8 cellular contexts compared by ENCODE assay signal in the genomic region with DNA sequence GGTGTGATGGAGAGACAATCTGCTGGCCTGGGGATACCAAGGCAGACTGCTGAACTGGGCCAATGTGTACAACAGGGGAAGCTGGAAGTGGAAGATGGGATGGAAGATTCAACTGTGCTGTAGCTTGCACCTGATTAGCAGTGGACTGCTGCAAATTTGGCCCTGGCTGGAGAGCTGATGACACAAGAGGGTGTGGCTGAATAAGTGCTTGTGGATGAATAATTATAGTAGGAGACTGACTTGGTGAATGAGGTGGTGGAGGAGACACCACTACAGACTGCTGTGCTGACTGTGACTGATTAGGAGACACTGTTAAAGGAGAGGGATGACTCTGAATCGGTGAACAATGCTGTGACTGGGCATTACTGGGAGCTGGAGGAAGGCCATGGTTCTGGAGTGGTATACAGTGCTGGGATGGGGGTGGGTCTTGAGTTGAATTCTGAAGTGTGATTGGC. TPM values are rescaled to one million over a fixed set of nuclear protein-coding genes. Genes with fewer than 3 reads are reported as not detected.
A peak's percentile ranks its signal among the peaks of the same experiment; 100 is the strongest.
DNase-seq lines count a peak whose midpoint lies in the region; ATAC-seq and TF ChIP-seq lines count a peak whose summit lies in the region.

No MANE protein-coding gene starts in this region.

- H3K9me3 Mint-ChIP-seq in glutamatergic neuron (ENCODE audit: unreplicated experiment), result no peaks in the 10 kb centered on the region

- peak overlapping the region; percentile 22; the same call in 1 of the 2 replicates for H3K27ac ChIP-seq in PC-9

- no peaks in the 10 kb centered on the region for H3K4me1 Mint-ChIP-seq in glutamatergic neuron (ENCODE audit: low read depth, unreplicated experiment)

- no peak overlapping the region for H3K4me3 Mint-ChIP-seq in glutamatergic neuron (ENCODE audit: unreplicated experiment)

- H3K4me1 ChIP-seq in BE2C, result no peaks in the 10 kb centered on the region
- no peaks in the 10 kb centered on the region for H3K4me1 ChIP-seq in PC-9 (replicated peaks; ENCODE audit: insufficient read depth)

- peak; percentile 21 for DNase-seq in BE2C
- no peak for DNase-seq in PC-9
- peak; percentile 11 for DNase-seq in foreskin melanocyte
- DNase-seq in glutamatergic neuron, result no peak
- DNase-seq in kidney glomerular epithelial cell (lab: John Stamatoyannopoulos, UW), result no peak
- DNase-seq in NK-92 treated with Interleukin-12 subunit alpha and Interleukin-12 subunit beta, amount 100 ng/mL, for 24 hours (lab: John Stamatoyannopoulos, UW), result no peak

- no peaks in the 10 kb centered on the region for H3K27me3 Mint-ChIP-seq in glutamatergic neuron (ENCODE audit: unreplicated experiment)

- peaks cover 14% of the 10 kb centered on the region for H3K36me3 ChIP-seq in BE2C
- H3K36me3 ChIP-seq in PC-9 (ENCODE audit: low read depth), result peaks cover 30% of the 10 kb centered on the region

- no TSS peak for BruUV-seq in PC-9 (replicated peaks; lab: Mats Ljungman, UMichigan)

- CTCF ChIA-PET in PC-9 (lab: Charles Lee), result no interaction called here

- H3K9me2 ChIP-seq in PC-9 (ENCODE audit: insufficient read depth), result no peaks in the 10 kb centered on the region

- no peaks in the 10 kb centered on the region for H3K27me3 ChIP-seq in BE2C
- no peaks in the 10 kb centered on the region for H3K27me3 ChIP-seq in PC-9 (ENCODE audit: insufficient read depth, low read depth)

- H3K4me2 ChIP-seq in PC-9, result no peak overlapping the region

- H3K9me3 ChIP-seq in BE2C (no peaks in the 10 kb centered on the region), PC-9 (ENCODE audit: insufficient read depth, low read depth) (no peaks in the 10 kb centered on the region)

- no peak for TF ChIP-seq CTCF in BE2C (IDR thresholded peaks at IDR 0.05; ENCODE audit: low read depth, low read length)
- TF ChIP-seq CTCF in PC-9 (conservative IDR thresholded peaks at IDR 0.05), result no peak
- TF ChIP-seq CTCF in glutamatergic neuron (IDR thresholded peaks at IDR 0.05; ENCODE audit: partially characterized antibody, unreplicated experiment), result no peak

- POLR2A ChIA-PET in PC-9 (lab: Charles Lee; ENCODE audit: unreplicated experiment), result interaction anchor here (0.5 to 0.6 kb wide), 2 partner anchors 81 to 289 kb away, joined by 3 to 5 read pairs; no protein-coding TSS in a partner anchor

- peak; percentile 52 for ATAC-seq in GM18867 (IDR thresholded peaks at IDR 0.05; ENCODE audit: unreplicated experiment)
- ATAC-seq in HG02981 (IDR thresholded peaks at IDR 0.05; ENCODE audit: unreplicated experiment), result peak; percentile 45

- H3K79me2 ChIP-seq in PC-9 (ENCODE audit: low read depth), result peaks cover 3% of the 10 kb centered on the region; the same call in 1 of the 2 replicates

- peaks cover 35% of the 10 kb centered on the region for H3F3A ChIP-seq in PC-9 (ENCODE audit: insufficient read depth, low read depth)

- intact Hi-C loops in PC-9 (cut with micrococcal nuclease; ENCODE audit: unreplicated experiment), result no loop called here

- no peak overlapping the region for H3K4me3 ChIP-seq in BE2C (ENCODE audit: low read depth, low read length)
- no peak overlapping the region for H3K4me3 ChIP-seq in PC-9

- no peaks in the 10 kb centered on the region for H4K20me1 ChIP-seq in PC-9 (ENCODE audit: insufficient read depth)

- no peak overlapping the region for H3K27ac Mint-ChIP-seq in glutamatergic neuron (ENCODE audit: unreplicated experiment)

- H2AFZ ChIP-seq in PC-9, result no peak overlapping the region

- peaks cover 5% of the 10 kb centered on the region for H3K36me3 Mint-ChIP-seq in glutamatergic neuron (ENCODE audit: unreplicated experiment)

RNA-seq across cellular contexts. Expression of a gene that starts 52.5 kb away (rescaled TPM):
- polyA plus RNA-seq in BE2C (2012; ENCODE audit: insufficient read depth, insufficient read length, low read depth), result 4.3 TPM
- total RNA-seq in PC-9 (2021) (54.7 and 80.8 TPM in 2 replicates), glutamatergic neuron (ENCODE audit: unreplicated experiment) (31.9 TPM)

Comparison
In these comparisons a context has a peak if more than half of its experiments do, and no peak if none do; other contexts are left out.
1. DNase-seq: peak in BE2C (single experiment) and foreskin melanocyte (single experiment); none in PC-9 (0 of 2), glutamatergic neuron (single experiment), kidney glomerular epithelial cell (single experiment) and NK-92 treated with Interleukin-12 subunit alpha and Interleukin-12 subunit beta, amount 100 ng/mL, for 24 hours (single experiment).